19 cellular contexts compared by ENCODE assay signal in the genomic region with DNA sequence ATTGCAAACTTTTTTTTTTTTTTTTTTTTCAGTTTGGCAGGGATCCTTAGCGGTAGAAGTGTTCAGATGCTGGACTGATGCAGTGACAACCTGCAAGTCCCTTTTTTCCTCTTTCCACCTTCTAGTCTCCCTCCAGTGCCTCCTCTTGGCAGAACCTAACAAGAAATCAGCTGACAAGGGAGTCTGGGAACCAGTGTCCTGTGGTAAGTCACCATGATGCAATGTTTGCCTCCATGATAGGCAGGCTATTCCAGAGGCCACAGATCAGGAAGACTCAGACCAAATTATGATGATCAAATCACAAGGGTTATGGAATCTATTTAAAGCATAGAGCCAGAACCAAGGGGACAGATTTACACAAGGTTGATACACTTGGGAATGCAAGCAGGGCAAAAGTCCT.
"Had no signal": no experiment of that assay in that cellular context is flagged by ENCODE, and none has a peak within 500 bp of the region (broad histone marks: within the 10 kb centered on the region; RNA-seq: fewer than 3 reads in every experiment).

No MANE protein-coding gene starts in this region.

- H3K4me3 Mint-ChIP-seq: memory B cell; mesothelial cell of epicardium; nephron; stimulated activated effector memory CD8-positive, alpha-beta T cell treated with anti-CD3 and anti-CD28 coated beads, Interleukin-12 subunit alpha, Interleukin-12 subunit beta, amount 100 ng/mL, for 72 hours; type B pancreatic cell had no signal

- ATAC-seq: gastroesophageal sphincter; lower lobe of right lung; stimulated activated effector memory CD8-positive, alpha-beta T cell treated with anti-CD3 and anti-CD28 coated beads, Interleukin-12 subunit alpha, Interleukin-12 subunit beta, amount 100 ng/mL, for 72 hours; stimulated activated naive CD8-positive, alpha-beta T cell treated with anti-CD3 and anti-CD28 coated beads, Interleukin-15, Interleukin-2, amounts not matched to agents 100 U/mL and 50 U/mL, for 24 hours had no signal

- H3K27ac ChIP-seq: lower lobe of right lung, psoas muscle, thyroid gland had no signal

- DNase-seq: central memory CD4-positive, alpha-beta T cell; effector CD4-positive, alpha-beta T cell; foreskin fibroblast; hippocampal formation; lower lobe of right lung; psoas muscle; stimulated activated CD4-positive, alpha-beta T cell treated with anti-CD3 and anti-CD28 coated beads, Interleukin-4, amount 100 ng/mL, for 1 hour; stimulated activated CD8-positive, alpha-beta memory T cell treated with anti-CD3 and anti-CD28 coated beads, Interleukin-4, amount 100 ng/mL, for 48 hours; stimulated activated naive CD8-positive, alpha-beta T cell treated with anti-CD3 and anti-CD28 coated beads, Interleukin-15, Interleukin-2, amounts not matched to agents 100 U/mL and 50 U/mL, for 24 hours; thyroid gland had no signal

- H3K27me3 ChIP-seq: right atrium auricular region, thyroid gland had no signal

- H3K36me3 ChIP-seq: gastroesophageal sphincter, lower lobe of right lung, right atrium auricular region, suprapubic skin, thyroid gland had no signal

- H3K9me3 ChIP-seq: gastroesophageal sphincter, lower lobe of right lung, psoas muscle, right atrium auricular region, suprapubic skin, thyroid gland had no signal

- H3K9me3 Mint-ChIP-seq: memory B cell; mesothelial cell of epicardium; nephron; stimulated activated effector memory CD8-positive, alpha-beta T cell treated with anti-CD3 and anti-CD28 coated beads, Interleukin-12 subunit alpha, Interleukin-12 subunit beta, amount 100 ng/mL, for 72 hours; type B pancreatic cell had no signal

- H3K27ac Mint-ChIP-seq: memory B cell; mesothelial cell of epicardium; nephron; stimulated activated effector memory CD8-positive, alpha-beta T cell treated with anti-CD3 and anti-CD28 coated beads, Interleukin-12 subunit alpha, Interleukin-12 subunit beta, amount 100 ng/mL, for 72 hours; type B pancreatic cell had no signal

- H3K36me3 Mint-ChIP-seq: memory B cell; mesothelial cell of epicardium; stimulated activated effector memory CD8-positive, alpha-beta T cell treated with anti-CD3 and anti-CD28 coated beads, Interleukin-12 subunit alpha, Interleukin-12 subunit beta, amount 100 ng/mL, for 72 hours had no signal

- H3K4me3 ChIP-seq: coronary artery, gastroesophageal sphincter, lower lobe of right lung, psoas muscle, right atrium auricular region, suprapubic skin, thyroid gland had no signal
